ENCODE assay signal across 8 cellular contexts in the genomic region with DNA sequence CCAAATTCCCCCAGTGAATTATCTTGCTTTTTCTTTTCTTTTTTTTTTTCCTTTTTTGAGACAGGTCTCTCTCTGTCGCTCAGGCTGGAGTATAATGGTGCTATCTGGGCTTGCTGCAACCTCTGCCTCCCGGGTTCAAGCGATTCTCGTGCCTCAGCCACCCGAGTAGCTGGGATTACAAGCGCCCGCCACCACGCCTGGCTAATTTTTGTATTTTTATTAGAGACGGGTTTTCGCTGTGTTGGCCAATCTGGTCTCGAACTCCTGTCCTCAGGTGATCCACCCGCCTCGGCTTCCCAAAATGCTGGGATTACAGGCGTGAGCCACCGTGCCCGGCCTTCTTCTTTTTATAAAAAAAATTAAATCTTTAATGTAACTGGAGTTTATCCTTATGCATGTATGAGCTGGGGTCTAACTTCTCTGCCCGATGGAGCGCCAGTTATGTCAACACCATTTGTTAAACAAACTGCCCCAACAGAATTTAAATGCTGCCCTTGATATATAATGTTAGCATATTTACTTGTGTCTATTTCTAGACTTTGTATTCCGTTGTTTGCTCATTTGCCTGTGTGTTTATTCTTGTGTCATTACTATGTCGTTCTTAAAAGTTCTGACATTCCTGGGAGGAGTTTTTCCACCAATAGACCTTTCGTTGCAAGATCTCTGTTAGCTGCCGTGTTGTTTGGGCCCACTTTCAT. TPM values are rescaled to one million over a fixed set of nuclear protein-coding genes. Genes with fewer than 3 reads are reported as not detected.
DNase-seq lines count a peak whose midpoint lies in the region; ATAC-seq, FAIRE-seq and TF ChIP-seq lines count a peak whose summit lies in the region.

No MANE protein-coding gene starts in this region.

- no peak for TF ChIP-seq CTCF in VCaP (conservative IDR thresholded peaks at IDR 0.05)
- no peak for TF ChIP-seq CTCF in heart right ventricle (IDR thresholded peaks at IDR 0.05)

- H3K9me3 ChIP-seq in heart right ventricle = no peaks in the 10 kb centered on the region
- H3K9me3 ChIP-seq in small intestine (ENCODE audit: control insufficient read depth, low read depth) = no peaks in the 10 kb centered on the region

- H3K36me3 ChIP-seq in heart right ventricle (peaks cover 0 to 11% (median 0%) of the 10 kb centered on the region in 9 donors), small intestine (ENCODE audit: control insufficient read depth in 2 of 2, insufficient read depth in 2 of 2, low read length in 2 of 2) (no peaks in the 10 kb centered on the region)

- H3K27me3 ChIP-seq in heart right ventricle (no peaks in the 10 kb centered on the region), small intestine (ENCODE audit: control insufficient read depth in 2 of 2, insufficient read depth in 2 of 2, low read length in 2 of 2) (no peaks in the 10 kb centered on the region)

- H3K27ac ChIP-seq in VCaP (peak overlapping the region; percentile 60), heart right ventricle (peak overlapping the region in 9 of 10 donors; percentile 60 to 90 (median 76)), small intestine (ENCODE audit: low read depth in 1 of 2, low read length in 1 of 2) (peak overlapping the region; percentile 45 to 69)

- peak overlapping the region; percentile 36 to 69 (median 59) for H3K4me3 ChIP-seq in heart right ventricle
- peak overlapping the region in 1 of 2 donors; percentile 66 for H3K4me3 ChIP-seq in small intestine (ENCODE audit: low read depth in 1 of 2, low read length in 2 of 2)

- peak; percentile 29 for ATAC-seq in Right ventricle myocardium inferior
- peak in 4 of 8 donors; percentile 18 to 53 (median 36) for ATAC-seq in heart right ventricle

- H3K4me1 ChIP-seq in heart right ventricle = peaks cover 3 to 28% (median 12%) of the 10 kb centered on the region in 9 donors
- no peaks in the 10 kb centered on the region for H3K4me1 ChIP-seq in small intestine (ENCODE audit: control insufficient read depth in 2 of 2, insufficient read depth in 1 of 2, low read depth in 1 of 2, low read length in 1 of 2)

- DNase-seq in Right ventricle myocardium inferior (ENCODE audit: missing footprints) (no peak), cardiac septum (ENCODE audit: low spot score) (no peak), heart right ventricle (no peak), small intestine (no peak), NCI-H128 (lab: John Stamatoyannopoulos, UW; ENCODE audit: unreplicated experiment) (no peak), NCI-H1930 (lab: John Stamatoyannopoulos, UW) (no peak), cortex of kidney (lab: John Stamatoyannopoulos, UW) (no peak)

- FAIRE-seq in small intestine (lab: Jason Lieb, UNC) = no peak

- intact Hi-C loops in Right ventricle myocardium inferior (cut with DNase I) = no loop called here
- intact Hi-C loops in cardiac septum (cut with DNase I) = no loop called here
- intact Hi-C loops in heart right ventricle (cut with DNase I) = no loop called here

- WGBS in heart right ventricle, 2 donors = 18 to 20% methylated on average over 22 of the region's 22 CpGs
- WGBS in small intestine, 3 donors = 13 to 18% (median 15%) methylated on average over 22 of the region's 22 CpGs

RNA-seq across cellular contexts. Expression of a gene that starts 0.5 kb away (rescaled TPM):
- total RNA-seq in Right ventricle myocardium inferior (1.2 TPM), cardiac septum (0.83 TPM), heart right ventricle (1 to 10 TPM in 3 of 10 donors, under 1 TPM in 2, not detected in 5; 0.38 to 6.4 (median 1.0) TPM)
- polyA plus RNA-seq in heart right ventricle (1 to 10 TPM in 1 of 2 donors, under 1 TPM in 1; 0.38 to 1.5 TPM), small intestine (10 to 100 TPM in 1 of 3 donors, 1 to 10 TPM in 2; 4.9 to 48.4 (median 5.1) TPM)

RNA-seq across cellular contexts. Expression of a gene that starts 20.9 kb away (rescaled TPM):
- 9.2 TPM for total RNA-seq in Right ventricle myocardium inferior
- total RNA-seq in cardiac septum = 6.8 TPM
- 1 to 10 TPM; 5.3 to 9.4 (median 7.7) TPM for total RNA-seq in heart right ventricle
- 10 to 100 TPM in 1 of 2 donors, 1 to 10 TPM in 1; 4.2 to 13.8 TPM for polyA plus RNA-seq in heart right ventricle
- polyA plus RNA-seq in small intestine = 10 to 100 TPM in 2 of 3 donors, 1 to 10 TPM in 1; 9.8 to 13.8 (median 11.8) TPM

RNA-seq across cellular contexts. Expression of a gene that starts 34.7 kb away (rescaled TPM):
- total RNA-seq in Right ventricle myocardium inferior (6.7 TPM), cardiac septum (8.7 TPM), heart right ventricle (10 to 100 TPM in 1 of 10 donors, 1 to 10 TPM in 9; 5.2 to 15.2 (median 7.3) TPM)
- polyA plus RNA-seq in heart right ventricle (1 to 10 TPM; 4.5 to 7.8 TPM), small intestine (10 to 100 TPM in 1 of 3 donors, 1 to 10 TPM in 1, under 1 TPM in 1; 0.89 to 14.9 (median 1.4) TPM)

RNA-seq across cellular contexts. Expression of a gene that starts 36.9 kb away (rescaled TPM):
- total RNA-seq in Right ventricle myocardium inferior (13.1 TPM), cardiac septum (13.4 TPM), heart right ventricle (10 to 100 TPM; 12.5 to 19.8 (median 14.8) TPM)
- polyA plus RNA-seq in heart right ventricle (10 to 100 TPM in 1 of 2 donors, 1 to 10 TPM in 1; 5.9 to 19.3 TPM), small intestine (10 to 100 TPM; 10.1 to 16.8 (median 16.2) TPM)

RNA-seq across cellular contexts. Expression of a gene that starts 38.2 kb away (rescaled TPM):
- total RNA-seq in Right ventricle myocardium inferior (14.7 TPM), cardiac septum (11.2 TPM), heart right ventricle (10 to 100 TPM in 9 of 10 donors, 1 to 10 TPM in 1; 9.6 to 17.9 (median 13.7) TPM)
- polyA plus RNA-seq in heart right ventricle (10 to 100 TPM in 1 of 2 donors, 1 to 10 TPM in 1; 8.6 to 11.2 TPM), small intestine (10 to 100 TPM in 2 of 3 donors, 1 to 10 TPM in 1; 6.9 to 16.9 (median 10.3) TPM)
